In genomic region chr10:102310356-102311024, GRCh38 we compare ENCODE assay signal across 13 cellular contexts.
DNase-seq lines count a peak whose midpoint lies in the region; ATAC-seq and TF ChIP-seq lines count a peak whose summit lies in the region.
"Had no signal": no experiment of that assay in that cellular context is flagged by ENCODE, and none has a peak within 500 bp of the region (broad histone marks: within the 10 kb centered on the region; RNA-seq: fewer than 3 reads in every experiment).

No MANE protein-coding gene starts in this region.

- no peaks in the 10 kb centered on the region for H3K9me3 Mint-ChIP-seq in chondrocyte (ENCODE audit: low read depth)
- H3K9me3 Mint-ChIP-seq: central memory CD8-positive, alpha-beta T cell had no signal

- ATAC-seq in upper lobe of right lung (peak; percentile 50), HG02885 (IDR thresholded peaks at IDR 0.05; ENCODE audit: poor library complexity, unreplicated experiment) (no peak)

- peaks cover 5% of the 10 kb centered on the region for H3K36me3 ChIP-seq in upper lobe of right lung

- no peak overlapping the region for H3K4me3 ChIP-seq in upper lobe of right lung

- H3K27ac Mint-ChIP-seq in chondrocyte (ENCODE audit: unreplicated experiment) = peak overlapping the region; percentile 86

- no peak overlapping the region for H3K27ac ChIP-seq in upper lobe of right lung
- H3K27ac ChIP-seq: 22Rv1 had no signal

- peaks cover 12% of the 10 kb centered on the region for H3K4me1 ChIP-seq in upper lobe of right lung

- H3K4me1 Mint-ChIP-seq in chondrocyte (ENCODE audit: low read depth) = peaks cover 51% of the 10 kb centered on the region

- peak; percentile 29 for DNase-seq in DMS153 (lab: John Stamatoyannopoulos, UW)
- DNase-seq in DMS153 treated with DMSO at 0.1 percent for 48 hours (lab: John Stamatoyannopoulos, UW; ENCODE audit: unreplicated experiment) = no peak
- DNase-seq in chondrocyte (ENCODE audit: low spot score) = no peak
- DNase-seq in kidney tubule cell (ENCODE audit: low spot score) = peak; percentile 90
- no peak for DNase-seq in upper lobe of right lung
- no peak for DNase-seq in HEK293T (ENCODE audit: extremely low spot score)
- no peak for DNase-seq in hypothalamus (lab: John Stamatoyannopoulos, UW)
- DNase-seq: NCI-H2081 treated with DMSO at 0.1 percent for 48 hours; SHP77 treated with DMSO at 0.1 percent for 48 hours; stimulated activated CD4-positive, alpha-beta T cell treated with anti-CD3 and anti-CD28 coated beads, Interleukin-15, amount 100 ng/mL, for 24 hours had no signal

- no peaks in the 10 kb centered on the region for H3K27me3 Mint-ChIP-seq in chondrocyte (ENCODE audit: low read depth)
- H3K27me3 Mint-ChIP-seq: central memory CD8-positive, alpha-beta T cell had no signal

- intact Hi-C loops in upper lobe of right lung (cut with DNase I) = no loop called here

- no peaks in the 10 kb centered on the region for H3K9me3 ChIP-seq in upper lobe of right lung

- H3K27me3 ChIP-seq in upper lobe of right lung = no peaks in the 10 kb centered on the region

- CTCF ChIA-PET in HEK293T (lab: Yijun Ruan, JAX) = interaction anchor here (0.6 to 1.3 kb wide), 2 partner anchors 41 to 237 kb away, joined by 3 read pairs; no protein-coding TSS in a partner anchor

- POLR2A ChIA-PET in HEK293T (lab: Yijun Ruan, JAX) = no interaction called here

- no peak for TF ChIP-seq CTCF in chondrocyte (IDR thresholded peaks at IDR 0.05)
- no peak for TF ChIP-seq CTCF in upper lobe of right lung (IDR thresholded peaks at IDR 0.05)

- no peak overlapping the region for H3K4me3 Mint-ChIP-seq in chondrocyte (ENCODE audit: unreplicated experiment)
- H3K4me3 Mint-ChIP-seq: central memory CD8-positive, alpha-beta T cell had no signal

- peaks cover 3% of the 10 kb centered on the region for H3K36me3 Mint-ChIP-seq in chondrocyte (ENCODE audit: low read depth)

TF ChIP-seq in HEK293T, 16 proteins besides CTCF, POLR2A, EP300 and RAD21:
- TF ChIP-seq TARDBP (IDR thresholded peaks at IDR 0.05) (no peak), HDGF (IDR thresholded peaks at IDR 0.05; ENCODE audit: borderline replicate concordance) (no peak), NFRKB (IDR thresholded peaks at IDR 0.05) (no peak), SUZ12 (IDR thresholded peaks at IDR 0.05) (no peak), ELF4 (IDR thresholded peaks at IDR 0.05) (no peak), BHLHE40 (IDR thresholded peaks at IDR 0.05; ENCODE audit: borderline replicate concordance) (no peak), FOXK2 (IDR thresholded peaks at IDR 0.05) (no peak), ARNT (IDR thresholded peaks at IDR 0.05) (no peak), LEF1 (IDR thresholded peaks at IDR 0.05; ENCODE audit: borderline replicate concordance) (no peak)
TF ChIP-seq in HEK293T: peak in this region for 0.

Comparison
In these comparisons a context has a peak if more than half of its experiments do, and no peak if none do; other contexts are left out.
1. DNase-seq: peak in DMS153 (single experiment) and kidney tubule cell (single experiment); none in DMS153 treated with DMSO at 0.1 percent for 48 hours (single experiment), chondrocyte (single experiment), upper lobe of right lung (single experiment), HEK293T (single experiment) and hypothalamus (0 of 51).